ENCODE assay signal across 8 cellular contexts in the genomic region with DNA sequence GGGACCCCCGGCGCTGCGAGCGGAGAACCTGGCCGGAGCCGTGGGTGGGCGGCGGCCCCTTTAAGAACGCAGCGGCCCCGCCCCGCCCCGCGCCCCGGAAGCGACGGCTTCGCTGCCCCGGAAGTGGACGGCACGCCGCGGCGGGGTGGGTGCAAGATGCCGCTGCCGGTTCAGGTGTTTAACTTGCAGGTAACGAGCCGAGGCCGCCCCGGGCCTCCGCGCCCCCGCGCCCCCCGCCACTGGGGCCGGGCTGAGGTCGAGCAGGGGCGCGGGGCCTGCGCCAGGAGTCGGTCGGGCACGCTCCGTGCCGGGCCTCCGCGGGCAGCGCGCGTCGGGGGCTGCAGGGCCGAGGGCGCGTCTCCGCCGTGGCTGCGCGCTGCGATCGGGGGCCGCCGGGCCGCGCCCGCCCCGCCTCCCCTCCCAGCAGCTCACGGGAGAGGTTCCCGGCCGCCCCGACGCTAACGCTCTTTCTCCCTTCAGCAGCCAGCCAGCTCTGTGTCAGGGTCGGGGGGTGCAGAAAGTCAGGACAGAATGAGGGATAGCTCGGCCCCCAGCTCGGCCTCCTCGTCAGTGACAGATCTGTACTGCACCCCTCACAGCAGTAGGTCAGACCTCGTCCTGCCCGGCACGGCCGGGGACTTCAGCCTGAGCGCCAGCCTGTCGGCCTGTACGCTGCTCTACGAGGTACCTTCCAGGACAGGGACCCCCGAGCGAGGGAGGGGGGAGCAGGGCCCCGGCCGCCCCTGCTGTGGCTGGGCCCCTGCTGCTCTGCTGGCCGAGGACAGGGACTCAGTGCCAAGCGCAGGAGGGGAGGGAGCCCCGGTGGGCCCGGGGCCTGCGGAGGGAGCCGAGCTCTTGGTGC. TPM values are rescaled to one million over a fixed set of nuclear protein-coding genes. Genes with fewer than 3 reads are reported as not detected.
A peak's percentile ranks its signal among the peaks of the same experiment; 100 is the strongest.
DNase-seq lines count a peak whose midpoint lies in the region; ATAC-seq and TF ChIP-seq lines count a peak whose summit lies in the region.

A gene (plus strand): TSS at position 123 of the 862 bp plus-strand sequence. CDS start 34 bp downstream, at position 157.
A gene with protein sequence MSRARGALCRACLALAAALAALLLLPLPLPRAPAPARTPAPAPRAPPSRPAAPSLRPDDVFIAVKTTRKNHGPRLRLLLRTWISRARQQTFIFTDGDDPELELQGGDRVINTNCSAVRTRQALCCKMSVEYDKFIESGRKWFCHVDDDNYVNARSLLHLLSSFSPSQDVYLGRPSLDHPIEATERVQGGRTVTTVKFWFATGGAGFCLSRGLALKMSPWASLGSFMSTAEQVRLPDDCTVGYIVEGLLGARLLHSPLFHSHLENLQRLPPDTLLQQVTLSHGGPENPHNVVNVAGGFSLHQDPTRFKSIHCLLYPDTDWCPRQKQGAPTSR (minus strand): TSS at position 36 of the 862 bp plus-strand sequence. CDS start 45 bp downstream, outside the sequence.

- H3K4me2 ChIP-seq in mammary epithelial cell (ENCODE audit: insufficient read depth, low read depth, low read length), result peak within 1 kb of the TSS; percentile 95

- H3K79me2 ChIP-seq in mammary epithelial cell (ENCODE audit: insufficient read depth, low read length), result peaks cover 28% of the 10 kb centered on the region

- H3K4me3 Mint-ChIP-seq in CD8-positive, alpha-beta memory T cell, result peak within 1 kb of the TSS; percentile 79 to 90 (median 81)
- peak within 1 kb of the TSS; percentile 89 for H3K4me3 Mint-ChIP-seq in WTC11

- H3K27me3 ChIP-seq in CD8-positive, alpha-beta memory T cell (ENCODE audit: insufficient read depth, low read length, poor library complexity, severe bottlenecking), result no peaks in the 10 kb centered on the region
- H3K27me3 ChIP-seq in mammary epithelial cell (ENCODE audit: insufficient read depth, low read length), result no peaks in the 10 kb centered on the region

- no CpG with 5 or more reads among the region's 94 CpGs for WGBS in mammary epithelial cell (ENCODE audit: low coverage, missing lambda C conversion rate)

- no peaks in the 10 kb centered on the region for H3K36me3 ChIP-seq in CD8-positive, alpha-beta memory T cell (ENCODE audit: insufficient read depth, low read length)
- peaks cover 5% of the 10 kb centered on the region for H3K36me3 ChIP-seq in mammary epithelial cell (ENCODE audit: insufficient read depth, low read length)

- CTCF ChIA-PET in CD8-positive, alpha-beta memory T cell (lab: Charles Lee), result interaction anchor here (1.3 to 3.6 kb wide), 3 partner anchors 14 to 93 kb away, joined by 3 to 23 read pairs (median 3); a partner anchor contains a TSS
- CTCF ChIA-PET in WTC11 (lab: Charles Lee), result interaction anchor here (0.5 to 5.8 kb wide), 5 partner anchors 14 to 665 kb away, joined by 3 to 31 read pairs (median 3); a partner anchor contains a TSS
- CTCF ChIA-PET in mammary epithelial cell (lab: Charles Lee; ENCODE audit: low non-redundant PET), result no interaction called here

- BruUV-seq in mammary epithelial cell (replicated peaks; lab: Mats Ljungman, UMichigan), result no TSS peak

- H3K27me3 Mint-ChIP-seq in CD8-positive, alpha-beta memory T cell, result no peaks in the 10 kb centered on the region
- no peaks in the 10 kb centered on the region for H3K27me3 Mint-ChIP-seq in WTC11 (ENCODE audit: low read depth)

- TF ChIP-seq CTCF in WTC11 (IDR thresholded peaks at IDR 0.05) (no peak), mammary epithelial cell (conservative IDR thresholded peaks at IDR 0.05 in 1 of 2, IDR thresholded peaks at IDR 0.05 in 1 of 2; ENCODE audit: extremely low read depth in 1 of 2, insufficient read depth in 1 of 2, low read depth in 1 of 2, low read length in 2 of 2) (no peak)

- H3K4me3 ChIP-seq in CD8-positive, alpha-beta memory T cell (ENCODE audit: low read length), result peak within 1 kb of the TSS; percentile 67
- H3K4me3 ChIP-seq in mammary epithelial cell (replicated peaks in 1 of 3; ENCODE audit: insufficient read depth in 1 of 3, low read depth in 2 of 3, low read length in 3 of 3), result peak within 1 kb of the TSS; percentile 61 to 86 (median 65)

- H3K4me1 ChIP-seq in CD8-positive, alpha-beta memory T cell (ENCODE audit: insufficient read depth, low read length), result peaks cover 25% of the 10 kb centered on the region
- peaks cover 23% of the 10 kb centered on the region for H3K4me1 ChIP-seq in mammary epithelial cell (ENCODE audit: insufficient read depth, low read length)

- in situ Hi-C loops in mammary epithelial cell (cut with MboI; ENCODE audit: low sequenced_read_pairs in 2 of 2), result no loop called here

- peak within 1 kb of the TSS in 6 of 8 donors; percentile 71 to 87 (median 82) for H3K27ac Mint-ChIP-seq in CD8-positive, alpha-beta memory T cell
- peak within 1 kb of the TSS; percentile 79 for H3K27ac Mint-ChIP-seq in WTC11

- peaks cover 0 to 26% (median 15%) of the 10 kb centered on the region in 3 donors for H3K4me1 Mint-ChIP-seq in CD8-positive, alpha-beta memory T cell
- peaks cover 4% of the 10 kb centered on the region for H3K4me1 Mint-ChIP-seq in WTC11

- H3K9me3 Mint-ChIP-seq in CD8-positive, alpha-beta memory T cell, result no peaks in the 10 kb centered on the region
- H3K9me3 Mint-ChIP-seq in WTC11, result no peaks in the 10 kb centered on the region

- H2AFZ ChIP-seq in mammary epithelial cell (ENCODE audit: low read depth, low read length), result peak within 1 kb of the TSS; percentile 80

- H3K9me3 ChIP-seq in CD8-positive, alpha-beta memory T cell (ENCODE audit: low read length), result no peaks in the 10 kb centered on the region
- H3K9me3 ChIP-seq in mammary epithelial cell (replicated peaks; ENCODE audit: insufficient read depth, low read length), result no peaks in the 10 kb centered on the region

- POLR2A ChIA-PET in CD8-positive, alpha-beta memory T cell (lab: Charles Lee), result interaction anchor here (0.6 to 2.2 kb wide), 4 partner anchors 13 to 109 kb away, joined by 3 to 7 read pairs (median 4); a partner anchor contains a TSS
- POLR2A ChIA-PET in WTC11 (lab: Charles Lee), result interaction anchor here (0.5 to 1.8 kb wide), 3 partner anchors 15 to 341 kb away, joined by 4 to 6 read pairs (median 5); a partner anchor contains a TSS

- H3K9ac ChIP-seq in mammary epithelial cell (ENCODE audit: insufficient read depth, low read length), result peak within 1 kb of the TSS; percentile 59

- H3K36me3 Mint-ChIP-seq in CD8-positive, alpha-beta memory T cell, result peaks cover 0 to 42% (median 2%) of the 10 kb centered on the region in 3 donors
- peaks cover 13% of the 10 kb centered on the region; the same call in 1 of the 2 replicates for H3K36me3 Mint-ChIP-seq in WTC11

- peak within 1 kb of the TSS; percentile 54 for H3K27ac ChIP-seq in CD8-positive, alpha-beta memory T cell (ENCODE audit: low read depth, low read length)
- H3K27ac ChIP-seq in mammary epithelial cell (ENCODE audit: insufficient read depth, low read depth, low read length), result peak within 1 kb of the TSS; percentile 30

- peak; percentile 55 for ATAC-seq in GM21576 (IDR thresholded peaks at IDR 0.05; ENCODE audit: unreplicated experiment)
- ATAC-seq in WTC11, result peak; percentile 63

- no peaks in the 10 kb centered on the region for H4K20me1 ChIP-seq in mammary epithelial cell (ENCODE audit: insufficient read depth, low read length)

- DNase-seq in CD8-positive, alpha-beta memory T cell, result peak; percentile 69 to 86 (median 77)
- peak; percentile 68 for DNase-seq in NCI-H146 (lab: John Stamatoyannopoulos, UW)
- DNase-seq in WTC11 (ENCODE audit: low spot score), result peak; percentile 71
- DNase-seq in mammary epithelial cell, result peak; percentile 59
- peak; percentile 63 for DNase-seq in iris pigment epithelial cell (ENCODE audit: low read depth)
- DNase-seq in stimulated activated CD4-positive, alpha-beta T cell treated with anti-CD3 and anti-CD28 coated beads, Interleukin-12 subunit alpha, Interleukin-12 subunit beta, amount 100 ng/mL, for 24 hours (ENCODE audit: low read depth in 2 of 2), result peak; percentile 68 to 80
- no peak for DNase-seq in foreskin melanocyte

- intact Hi-C loops in mammary epithelial cell (cut with micrococcal nuclease), result no loop called here

- dilution Hi-C loops in mammary epithelial cell (cut with HindIII; ENCODE audit: low sequenced_read_pairs), result loop anchor here (5.0 to 10.0 kb wide), 2 partner anchors 75 to 213 kb away; a partner anchor contains a TSS

TF ChIP-seq in WTC11, 78 proteins besides CTCF, POLR2A, EP300 and RAD21:
- TF ChIP-seq, protein P1, sequence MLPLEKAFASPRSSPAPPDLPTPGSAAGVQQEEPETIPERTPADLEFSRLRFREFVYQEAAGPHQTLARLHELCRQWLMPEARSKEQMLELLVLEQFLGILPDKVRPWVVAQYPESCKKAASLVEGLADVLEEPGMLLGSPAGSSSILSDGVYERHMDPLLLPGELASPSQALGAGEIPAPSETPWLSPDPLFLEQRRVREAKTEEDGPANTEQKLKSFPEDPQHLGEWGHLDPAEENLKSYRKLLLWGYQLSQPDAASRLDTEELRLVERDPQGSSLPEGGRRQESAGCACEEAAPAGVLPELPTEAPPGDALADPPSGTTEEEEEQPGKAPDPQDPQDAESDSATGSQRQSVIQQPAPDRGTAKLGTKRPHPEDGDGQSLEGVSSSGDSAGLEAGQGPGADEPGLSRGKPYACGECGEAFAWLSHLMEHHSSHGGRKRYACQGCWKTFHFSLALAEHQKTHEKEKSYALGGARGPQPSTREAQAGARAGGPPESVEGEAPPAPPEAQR (CRISPR knock-in tag; IDR thresholded peaks at IDR 0.05), result no peak
- TF ChIP-seq SP1 (CRISPR knock-in tag; conservative IDR thresholded peaks at IDR 0.05), result peak; percentile 87
- TF ChIP-seq TCF7 (CRISPR knock-in tag; IDR thresholded peaks at IDR 0.05; ENCODE audit: low read depth), result peak; percentile 31; the same call in 1 of the 2 replicates
- TF ChIP-seq CREM (CRISPR knock-in tag; IDR thresholded peaks at IDR 0.05), result peak; percentile 57; the same call in 1 of the 2 replicates
- peak; percentile 64 for TF ChIP-seq FOXK1 (CRISPR knock-in tag; IDR thresholded peaks at IDR 0.05)
- peak; percentile 36; the same call in 1 of the 2 replicates for TF ChIP-seq TEAD1 (CRISPR knock-in tag; IDR thresholded peaks at IDR 0.05)
- peak; percentile 91 for TF ChIP-seq NR2C2 (CRISPR knock-in tag; IDR thresholded peaks at IDR 0.05)
- no peak for TF ChIP-seq MYBL2 (CRISPR knock-in tag; IDR thresholded peaks at IDR 0.05)

RNA-seq across cellular contexts. Expression of the first gene that starts in this region (rescaled TPM):
- total RNA-seq in CD8-positive, alpha-beta memory T cell, result 100 to 1,000 TPM; 122 to 125 TPM
- polyA plus RNA-seq in CD8-positive, alpha-beta memory T cell, result 151 TPM
- total RNA-seq in WTC11 (2021), result 166 to 181 TPM (median 167 TPM) in 3 replicates
- total RNA-seq in mammary epithelial cell, result 10 to 100 TPM; 84.2 to 98.2 TPM
- 103 TPM for polyA plus RNA-seq in mammary epithelial cell
- polyA minus RNA-seq in mammary epithelial cell, result 65.6 TPM

RNA-seq across cellular contexts. Expression of the second gene that starts in this region (rescaled TPM):
- total RNA-seq in CD8-positive, alpha-beta memory T cell, result 10 to 100 TPM; 18.1 to 19.4 TPM
- polyA plus RNA-seq in CD8-positive, alpha-beta memory T cell, result 7.3 TPM
- 40.9 to 42.3 TPM (median 41.6 TPM) in 3 replicates for total RNA-seq in WTC11 (2021)
- 10 to 100 TPM; 37.7 to 38.2 TPM for total RNA-seq in mammary epithelial cell
- 13.6 TPM for polyA plus RNA-seq in mammary epithelial cell
- 21.2 TPM for polyA minus RNA-seq in mammary epithelial cell
